In the genomic region with DNA sequence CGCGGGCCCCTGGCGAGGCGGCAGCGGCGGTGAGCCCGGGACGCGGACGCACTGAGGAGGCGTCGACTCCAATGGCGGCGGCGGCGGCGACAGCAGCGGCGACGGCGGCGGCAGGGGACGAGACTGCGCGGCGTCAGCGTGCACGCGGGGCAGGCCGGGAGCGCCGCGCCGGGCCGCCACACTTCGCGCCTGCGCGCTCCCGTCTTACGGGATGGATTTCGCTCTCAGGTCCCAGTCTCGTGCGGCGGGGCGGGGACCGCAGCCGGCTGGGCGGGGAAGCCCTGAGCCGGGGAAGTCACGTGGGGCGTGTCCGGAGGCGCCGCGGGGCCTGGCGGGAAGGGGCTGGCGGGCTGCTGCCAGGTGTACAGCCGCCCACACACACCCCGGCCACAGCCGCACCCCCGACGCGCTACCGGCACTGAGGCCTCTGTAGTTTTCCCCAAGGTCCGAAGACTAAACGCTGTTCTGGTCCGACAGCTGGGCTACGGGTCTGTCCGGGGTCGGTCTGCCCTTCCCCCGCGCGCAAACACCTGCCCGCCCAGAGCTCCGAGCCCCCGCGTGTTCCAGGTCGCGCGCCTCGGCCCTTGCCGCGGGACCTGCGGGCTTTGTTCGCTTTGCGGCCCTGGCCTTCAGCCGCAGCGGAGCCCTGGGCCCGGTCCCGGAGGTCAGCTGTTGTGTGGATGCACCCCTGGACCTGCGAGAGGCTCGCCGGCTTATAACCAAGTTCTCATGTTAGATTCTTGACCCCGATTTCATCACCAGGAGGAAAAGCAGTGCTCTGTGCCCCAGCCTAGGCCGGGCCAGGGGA, we compare ENCODE assay signal across 8 cellular contexts. TPM values are rescaled to one million over a fixed set of nuclear protein-coding genes. Genes with fewer than 3 reads are reported as not detected.
DNase-seq lines count a peak whose midpoint lies in the region; ATAC-seq and TF ChIP-seq lines count a peak whose summit lies in the region.

A gene (minus strand): TSS at position 91 of the 808 bp plus-strand sequence. CDS start 239 bp downstream, outside the sequence.

- H3K27ac ChIP-seq in BLaER1 (peak within 1 kb of the TSS; percentile 97), colonic mucosa (peak within 1 kb of the TSS; percentile 70)

- H3K4me1 ChIP-seq in BLaER1 (peaks cover 55% of the 10 kb centered on the region), colonic mucosa (peaks cover 6% of the 10 kb centered on the region)

- intact Hi-C loops in colonic mucosa (cut with DNase I), result no loop called here
- intact Hi-C loops in left colon (cut with DNase I, micrococcal nuclease), result no loop called here

- no peak for TF ChIP-seq CTCF in colonic mucosa (IDR thresholded peaks at IDR 0.05)

- peak within 1 kb of the TSS; percentile 98 for H3K9ac ChIP-seq in BLaER1
- H3K9ac ChIP-seq in colonic mucosa (ENCODE audit: low read depth in 2 of 2, low read length in 2 of 2), result peak within 1 kb of the TSS; percentile 77 to 78

- peaks cover 46% of the 10 kb centered on the region for H4K20me1 ChIP-seq in BLaER1

- H3K27me3 ChIP-seq in BLaER1, result no peaks in the 10 kb centered on the region
- no peaks in the 10 kb centered on the region for H3K27me3 ChIP-seq in colonic mucosa

- DNase-seq in NCI-H526 (lab: John Stamatoyannopoulos, UW) (peak; percentile 89 to 99), colonic mucosa (peak; percentile 97), left colon (peak; percentile 97 to 98)
- peak; percentile 97 for DNase-seq in activated CD4-positive, alpha-beta T cell treated with anti-CD3 and anti-CD28 coated beads for 48 hours
- DNase-seq in stimulated activated CD4-positive, alpha-beta T cell treated with anti-CD3 and anti-CD28 coated beads, Interleukin-1b, Interleukin-23, amount 100 ng/mL, for 4 hours (ENCODE audit: low read depth in 2 of 2), result peak; percentile 91 to 95

- peak within 1 kb of the TSS; percentile 96 for H3K4me3 ChIP-seq in BLaER1
- H3K4me3 ChIP-seq in colonic mucosa, result peak within 1 kb of the TSS; percentile 97

- peak within 1 kb of the TSS; percentile 90 for H3K4me2 ChIP-seq in BLaER1

- H3K9me3 ChIP-seq in BLaER1 (no peaks in the 10 kb centered on the region), colonic mucosa (no peaks in the 10 kb centered on the region)

- H3K36me3 ChIP-seq in BLaER1 (peaks cover 38% of the 10 kb centered on the region), colonic mucosa (no peaks in the 10 kb centered on the region)

- ATAC-seq in GM19328 (IDR thresholded peaks at IDR 0.05; ENCODE audit: unreplicated experiment) (peak; percentile 78), HG03469 (IDR thresholded peaks at IDR 0.05; ENCODE audit: unreplicated experiment) (peak; percentile 73), left colon (peak; percentile 97)

RNA-seq across cellular contexts. Expression of the gene that starts here (rescaled TPM):
- total RNA-seq in colonic mucosa, result 10 to 100 TPM; 35.4 to 38.7 TPM
- total RNA-seq in left colon, result 10 to 100 TPM; 32.8 to 37.8 TPM

Comparison
In these comparisons a context has a peak if more than half of its experiments do, and no peak if none do; other contexts are left out.
1. Peak in every context shown above with its lines: DNase-seq, ATAC-seq, H3K4me3 ChIP-seq and H3K27ac ChIP-seq.